In genomic region chr7:30843741-30844482, GRCh38 we compare ENCODE assay signal across 23 cellular contexts.
DNase-seq lines count a peak whose midpoint lies in the region; ATAC-seq and TF ChIP-seq lines count a peak whose summit lies in the region.
"Had no signal": no experiment of that assay in that cellular context is flagged by ENCODE, and none has a peak within 500 bp of the region (broad histone marks: within the 10 kb centered on the region; RNA-seq: fewer than 3 reads in every experiment).

No MANE protein-coding gene starts in this region.

- no peaks in the 10 kb centered on the region for H3K36me3 ChIP-seq in BLaER1
- H3K36me3 ChIP-seq in esophagus muscularis mucosa: peaks cover 0 to 28% (median 8%) of the 10 kb centered on the region in 4 donors
- H3K36me3 ChIP-seq in sigmoid colon: peaks cover 0 to 6% (median 0%) of the 10 kb centered on the region in 4 donors
- H3K36me3 ChIP-seq in CD8-positive, alpha-beta T cell (ENCODE audit: insufficient read depth, low read length): no peaks in the 10 kb centered on the region
- H3K36me3 ChIP-seq: HAP-1, SJCRH30 had no signal

- peak; percentile 30 for DNase-seq in NB4 (ENCODE audit: low read depth)
- no peak for DNase-seq in esophagus muscularis mucosa (ENCODE audit: extremely low spot score)
- DNase-seq in sigmoid colon: no peak
- DNase-seq in NK-92 (lab: John Stamatoyannopoulos, UW; ENCODE audit: unreplicated experiment): no peak
- no peak for DNase-seq in NCI-H1092 (lab: John Stamatoyannopoulos, UW)
- DNase-seq in COLO668 (lab: John Stamatoyannopoulos, UW; ENCODE audit: unreplicated experiment): no peak
- no peak for DNase-seq in CD8-positive, alpha-beta T cell
- DNase-seq: activated naive CD8-positive, alpha-beta T cell treated with anti-CD3 and anti-CD28 coated beads, Interleukin-2, amount 10 ng/mL, durations not matched to agents 7 days and 5 days; CD4-positive, alpha-beta memory T cell; effector memory CD4-positive, alpha-beta T cell; EL; mesenchymal stem cell; NCI-H2081 treated with DMSO at 0.1 percent for 48 hours; NCI-H524 treated with DMSO at 0.1 percent for 48 hours; SJCRH30; stimulated activated CD4-positive, alpha-beta T cell treated with anti-CD3 and anti-CD28 coated beads, Interleukin-4, amount 100 ng/mL, for 4 hours; T-helper 2 cell had no signal

- H3K9ac ChIP-seq in BLaER1: no peak overlapping the region

- WGBS in esophagus muscularis mucosa: 92% methylated on average over 6 of the region's 11 CpGs
- 92 to 94% methylated on average over 11 of the region's 11 CpGs for WGBS in sigmoid colon, 2 donors

- TF ChIP-seq CTCF in NB4 (IDR thresholded peaks at IDR 0.05; ENCODE audit: low read depth, low read length): no peak
- peak in 2 of 3 experiments; percentile 8 to 22 for TF ChIP-seq CTCF in esophagus muscularis mucosa (IDR thresholded peaks at IDR 0.05)
- no peak for TF ChIP-seq CTCF in sigmoid colon (IDR thresholded peaks at IDR 0.05)
- TF ChIP-seq CTCF in CD8-positive, alpha-beta T cell (IDR thresholded peaks at IDR 0.05): no peak

- H3K36me3 Mint-ChIP-seq in CD8-positive, alpha-beta T cell: no peaks in the 10 kb centered on the region
- H3K36me3 Mint-ChIP-seq: activated naive CD8-positive, alpha-beta T cell treated with anti-CD3 and anti-CD28 coated beads, Interleukin-2, amount 10 ng/mL, durations not matched to agents 7 days and 5 days; CD4-positive, alpha-beta memory T cell had no signal

- H3K27me3 ChIP-seq in BLaER1 (no peaks in the 10 kb centered on the region), esophagus muscularis mucosa (no peaks in the 10 kb centered on the region), sigmoid colon (no peaks in the 10 kb centered on the region)
- no peaks in the 10 kb centered on the region for H3K27me3 ChIP-seq in CD8-positive, alpha-beta T cell (ENCODE audit: insufficient read depth, low read length)

- H3K27ac Mint-ChIP-seq in CD8-positive, alpha-beta T cell: no peak overlapping the region
- H3K27ac Mint-ChIP-seq: activated naive CD8-positive, alpha-beta T cell treated with anti-CD3 and anti-CD28 coated beads, Interleukin-2, amount 10 ng/mL, durations not matched to agents 7 days and 5 days; CD4-positive, alpha-beta memory T cell had no signal

- H3K9me3 Mint-ChIP-seq in CD8-positive, alpha-beta T cell: no peaks in the 10 kb centered on the region
- H3K9me3 Mint-ChIP-seq: activated naive CD8-positive, alpha-beta T cell treated with anti-CD3 and anti-CD28 coated beads, Interleukin-2, amount 10 ng/mL, durations not matched to agents 7 days and 5 days; CD4-positive, alpha-beta memory T cell; central memory CD8-positive, alpha-beta T cell; nephron had no signal

- peak overlapping the region; percentile 83 for H3K4me2 ChIP-seq in BLaER1
- H3K4me2 ChIP-seq: smooth muscle cell had no signal

- H3K4me3 Mint-ChIP-seq in CD8-positive, alpha-beta T cell: no peak overlapping the region
- H3K4me3 Mint-ChIP-seq: activated naive CD8-positive, alpha-beta T cell treated with anti-CD3 and anti-CD28 coated beads, Interleukin-2, amount 10 ng/mL, durations not matched to agents 7 days and 5 days; CD4-positive, alpha-beta memory T cell; central memory CD8-positive, alpha-beta T cell; nephron had no signal

- intact Hi-C loops in esophagus muscularis mucosa (cut with DNase I): no loop called here
- intact Hi-C loops in sigmoid colon (cut with DNase I): no loop called here
- intact Hi-C loops in CD8-positive, alpha-beta T cell (cut with DNase I, micrococcal nuclease): no loop called here

- no peak for ATAC-seq in CD8-positive, alpha-beta T cell
- ATAC-seq: K562 had no signal

- H3K9me3 ChIP-seq in BLaER1 (no peaks in the 10 kb centered on the region), esophagus muscularis mucosa (no peaks in the 10 kb centered on the region), sigmoid colon (no peaks in the 10 kb centered on the region)
- no peaks in the 10 kb centered on the region for H3K9me3 ChIP-seq in CD8-positive, alpha-beta T cell (ENCODE audit: low read length)
- H3K9me3 ChIP-seq: HAP-1, SJCRH30 had no signal

- POLR2A ChIA-PET in CD8-positive, alpha-beta T cell (lab: Charles Lee): no interaction called here

- H4K20me1 ChIP-seq in BLaER1: no peaks in the 10 kb centered on the region

- TF ChIP-seq EP300 in esophagus muscularis mucosa (IDR thresholded peaks at IDR 0.05) (no peak), sigmoid colon (IDR thresholded peaks at IDR 0.05) (no peak)

- H3K4me1 Mint-ChIP-seq in CD8-positive, alpha-beta T cell (ENCODE audit: low read depth): no peaks in the 10 kb centered on the region
- H3K4me1 Mint-ChIP-seq: activated naive CD8-positive, alpha-beta T cell treated with anti-CD3 and anti-CD28 coated beads, Interleukin-2, amount 10 ng/mL, durations not matched to agents 7 days and 5 days; CD4-positive, alpha-beta memory T cell; central memory CD8-positive, alpha-beta T cell had no signal

- TF ChIP-seq POLR2A in NB4 (IDR thresholded peaks at IDR 0.05; ENCODE audit: extremely low read depth, insufficient read length): no peak
- no peak for TF ChIP-seq POLR2A in esophagus muscularis mucosa (IDR thresholded peaks at IDR 0.05; ENCODE audit: low read depth)
- TF ChIP-seq POLR2A in sigmoid colon (IDR thresholded peaks at IDR 0.05): no peak

- H3K4me3 ChIP-seq in BLaER1 (no peak overlapping the region), NB4 (ENCODE audit: low read depth, low read length) (no peak overlapping the region), esophagus muscularis mucosa (no peak overlapping the region), sigmoid colon (no peak overlapping the region)
- no peak overlapping the region for H3K4me3 ChIP-seq in CD8-positive, alpha-beta T cell (ENCODE audit: low read depth, low read length)
- H3K4me3 ChIP-seq: HAP-1, K562, SJCRH30, smooth muscle cell had no signal

- no peak overlapping the region for H3K27ac ChIP-seq in BLaER1
- H3K27ac ChIP-seq in esophagus muscularis mucosa (replicated peaks in 1 of 4): peak overlapping the region; percentile 88 to 95 (median 90)
- peak overlapping the region; percentile 83 to 94 (median 88) for H3K27ac ChIP-seq in sigmoid colon
- no peak overlapping the region for H3K27ac ChIP-seq in CD8-positive, alpha-beta T cell (ENCODE audit: low read depth, low read length)
- H3K27ac ChIP-seq: SJCRH30 had no signal

- CTCF ChIA-PET in CD8-positive, alpha-beta T cell (lab: Charles Lee): interaction anchor here (0.7 kb wide), 1 partner anchor 13 kb away, joined by 3 read pairs; no protein-coding TSS in a partner anchor

- H3K4me1 ChIP-seq in BLaER1 (peaks cover 65% of the 10 kb centered on the region), esophagus muscularis mucosa (peaks cover 44 to 83% (median 79%) of the 10 kb centered on the region in 4 donors), sigmoid colon (peaks cover 0 to 53% (median 44%) of the 10 kb centered on the region in 4 donors)
- no peaks in the 10 kb centered on the region for H3K4me1 ChIP-seq in CD8-positive, alpha-beta T cell (ENCODE audit: insufficient read depth, low read length)
- H3K4me1 ChIP-seq: HAP-1, SJCRH30 had no signal

- H3K27me3 Mint-ChIP-seq in CD8-positive, alpha-beta T cell (ENCODE audit: low read depth): no peaks in the 10 kb centered on the region
- H3K27me3 Mint-ChIP-seq: activated naive CD8-positive, alpha-beta T cell treated with anti-CD3 and anti-CD28 coated beads, Interleukin-2, amount 10 ng/mL, durations not matched to agents 7 days and 5 days; CD4-positive, alpha-beta memory T cell; central memory CD8-positive, alpha-beta T cell had no signal

Comparison
In these comparisons a context has a peak if more than half of its experiments do, and no peak if none do; other contexts are left out.
1. H3K27ac ChIP-seq: peak in esophagus muscularis mucosa (4 of 4) and sigmoid colon (4 of 4); none in BLaER1 (single experiment) and CD8-positive, alpha-beta T cell (single experiment).
2. CTCF ChIP-seq: peak in esophagus muscularis mucosa (2 of 3); none in NB4 (single experiment), sigmoid colon (0 of 4) and CD8-positive, alpha-beta T cell (single experiment).